Comparison of ENCODE assay signal across 24 cellular contexts in the genomic region with DNA sequence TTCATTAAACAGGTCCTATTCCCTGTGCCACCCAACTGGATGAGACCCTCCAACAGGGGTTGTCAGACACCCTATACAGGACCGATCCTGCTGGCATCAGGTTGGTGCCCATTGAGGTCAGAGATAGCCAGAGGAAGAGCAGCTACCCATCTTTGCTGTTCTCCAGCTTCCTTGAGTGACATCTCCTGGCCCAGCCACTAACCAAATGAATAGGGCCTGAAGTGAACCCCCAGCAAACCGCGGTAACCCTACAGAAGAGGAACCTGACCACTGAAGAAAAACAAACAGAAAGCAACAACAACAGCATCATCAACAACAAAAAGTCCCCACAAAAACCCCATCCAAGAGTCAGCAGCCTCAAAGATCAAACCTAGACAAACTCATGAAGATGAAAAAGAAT.
DNase-seq lines count a peak whose midpoint lies in the region; ATAC-seq, FAIRE-seq and TF ChIP-seq lines count a peak whose summit lies in the region.
"Had no signal": no experiment of that assay in that cellular context is flagged by ENCODE, and none has a peak within 500 bp of the region (broad histone marks: within the 10 kb centered on the region; RNA-seq: fewer than 3 reads in every experiment).

No MANE protein-coding gene starts in this region.

- intact Hi-C loops in OCI-LY7 (cut with micrococcal nuclease; ENCODE audit: unreplicated experiment): no loop called here

- no peaks in the 10 kb centered on the region for H3K79me1 ChIP-seq in mesendoderm (ENCODE audit: low read length)

- H2BK15ac ChIP-seq in mesendoderm (replicated peaks; ENCODE audit: low read depth): no peak overlapping the region

- no peak overlapping the region for H3K23ac ChIP-seq in mesendoderm (ENCODE audit: low read length)

- H4K20me1 ChIP-seq in OCI-LY7 (ENCODE audit: insufficient read depth, low read length): no peaks in the 10 kb centered on the region

- no peak overlapping the region for H3K9ac ChIP-seq in mesendoderm (ENCODE audit: low read length)
- H3K9ac ChIP-seq: GM23248 had no signal

- no peak for DNase-seq in OCI-LY7 (ENCODE audit: low spot score)
- no peak for DNase-seq in mesendoderm
- no peak for DNase-seq in BE2C
- no peak for DNase-seq in HTR-8/SVneo (ENCODE audit: insufficient read length, low spot score)
- no peak for DNase-seq in NCI-H2029 (lab: John Stamatoyannopoulos, UW)
- DNase-seq: ACHN; Calu3; CD8-positive, alpha-beta memory T cell; DMS153; GDM1; GM23248; KBM-7; MM.1S; NCI-H1048; NCI-H1930; NCI-H226; NCI-H510A treated with DMSO at 0.1 percent for 48 hours; NCI-H774 had no signal

- WGBS in mesendoderm (ENCODE audit: extremely low coverage, insufficient coverage, low lambda C conversion rate): no CpG with 5 or more reads among the region's 3 CpGs

- H2BK120ac ChIP-seq in mesendoderm (ENCODE audit: low read depth, low read length): no peak overlapping the region

- TF ChIP-seq CTCF in OCI-LY7 (conservative IDR thresholded peaks at IDR 0.05; ENCODE audit: low read length): no peak
- TF ChIP-seq CTCF in BE2C (IDR thresholded peaks at IDR 0.05; ENCODE audit: low read depth, low read length): no peak

- H3K18ac ChIP-seq in mesendoderm (ENCODE audit: low read length): no peak overlapping the region

- H3K4me2 ChIP-seq in OCI-LY7 (ENCODE audit: low read length) (no peak overlapping the region), mesendoderm (ENCODE audit: low read length) (no peak overlapping the region)

- no peak overlapping the region for H2BK5ac ChIP-seq in mesendoderm (ENCODE audit: low read length)

- no peak overlapping the region for H4K8ac ChIP-seq in mesendoderm (ENCODE audit: low read depth, low read length)

- H3K79me2 ChIP-seq in OCI-LY7 (ENCODE audit: insufficient read depth, low read depth, low read length) (no peaks in the 10 kb centered on the region), mesendoderm (ENCODE audit: control insufficient read depth, insufficient read depth, low read length) (no peaks in the 10 kb centered on the region)

- no peaks in the 10 kb centered on the region for H3K9me2 ChIP-seq in OCI-LY7 (ENCODE audit: insufficient read depth, low read length)

- H3K4me1 ChIP-seq in OCI-LY7 (ENCODE audit: insufficient read depth, low read length, poor library complexity, severe bottlenecking): no peaks in the 10 kb centered on the region
- peaks cover 2% of the 10 kb centered on the region for H3K4me1 ChIP-seq in mesendoderm (ENCODE audit: control insufficient read depth, low read depth, low read length)
- H3K4me1 ChIP-seq in BE2C: no peaks in the 10 kb centered on the region

- no peak for FAIRE-seq in HTR-8/SVneo (lab: Jason Lieb, UNC)
- FAIRE-seq: HepG2 had no signal

- H3K9me3 ChIP-seq in OCI-LY7 (ENCODE audit: low read length): no peaks in the 10 kb centered on the region
- no peaks in the 10 kb centered on the region for H3K9me3 ChIP-seq in BE2C

- H4K5ac ChIP-seq in mesendoderm (ENCODE audit: low read length): no peak overlapping the region

- H2AK5ac ChIP-seq in mesendoderm (ENCODE audit: low read length): no peak overlapping the region

- H3K27me3 ChIP-seq in mesendoderm (ENCODE audit: insufficient read depth, low read length, poor library complexity): no peaks in the 10 kb centered on the region
- no peaks in the 10 kb centered on the region for H3K27me3 ChIP-seq in BE2C

- peak; percentile 45 for ATAC-seq in GM18870 (IDR thresholded peaks at IDR 0.05; ENCODE audit: unreplicated experiment)
- no peak for ATAC-seq in HG02759 (IDR thresholded peaks at IDR 0.05; ENCODE audit: unreplicated experiment)
- ATAC-seq: HCT116, HepG2, Right ventricle myocardium inferior had no signal

- BruUV-seq in OCI-LY7 (replicated peaks; lab: Mats Ljungman, UMichigan): no TSS peak

- POLR2A ChIA-PET in OCI-LY7 (lab: Charles Lee): no interaction called here

- peak overlapping the region; percentile 31; the same call in 1 of the 2 replicates for H2AFZ ChIP-seq in OCI-LY7 (ENCODE audit: low read length)
- H2AFZ ChIP-seq: GM23248 had no signal

- no peak overlapping the region for H3K4me3 ChIP-seq in OCI-LY7 (ENCODE audit: low read depth, low read length, poor library complexity, severe bottlenecking)
- no peak overlapping the region for H3K4me3 ChIP-seq in mesendoderm (ENCODE audit: low read length)
- H3K4me3 ChIP-seq in BE2C (ENCODE audit: low read depth, low read length): no peak overlapping the region
- H3K4me3 ChIP-seq: GM23248 had no signal

- peak overlapping the region; percentile 28 for H3K56ac ChIP-seq in mesendoderm (ENCODE audit: low read length)

- no peak overlapping the region for H3K4ac ChIP-seq in mesendoderm (ENCODE audit: low read depth, low read length)

- H3K27ac ChIP-seq in OCI-LY7 (ENCODE audit: low read depth, low read length, poor library complexity, severe bottlenecking): no peak overlapping the region
- peak overlapping the region; percentile 30 for H3K27ac ChIP-seq in mesendoderm (ENCODE audit: low read depth, low read length)
- H3K27ac ChIP-seq: C4-2B, GM23248 had no signal

- H3K36me3 ChIP-seq in OCI-LY7 (ENCODE audit: insufficient read depth, low read length) (no peaks in the 10 kb centered on the region), mesendoderm (ENCODE audit: control insufficient read depth, insufficient read depth, low read length) (no peaks in the 10 kb centered on the region), BE2C (no peaks in the 10 kb centered on the region)

- CTCF ChIA-PET in OCI-LY7 (lab: Charles Lee; ENCODE audit: unreplicated experiment): no interaction called here
